12 cellular contexts compared by ENCODE assay signal in the genomic region with DNA sequence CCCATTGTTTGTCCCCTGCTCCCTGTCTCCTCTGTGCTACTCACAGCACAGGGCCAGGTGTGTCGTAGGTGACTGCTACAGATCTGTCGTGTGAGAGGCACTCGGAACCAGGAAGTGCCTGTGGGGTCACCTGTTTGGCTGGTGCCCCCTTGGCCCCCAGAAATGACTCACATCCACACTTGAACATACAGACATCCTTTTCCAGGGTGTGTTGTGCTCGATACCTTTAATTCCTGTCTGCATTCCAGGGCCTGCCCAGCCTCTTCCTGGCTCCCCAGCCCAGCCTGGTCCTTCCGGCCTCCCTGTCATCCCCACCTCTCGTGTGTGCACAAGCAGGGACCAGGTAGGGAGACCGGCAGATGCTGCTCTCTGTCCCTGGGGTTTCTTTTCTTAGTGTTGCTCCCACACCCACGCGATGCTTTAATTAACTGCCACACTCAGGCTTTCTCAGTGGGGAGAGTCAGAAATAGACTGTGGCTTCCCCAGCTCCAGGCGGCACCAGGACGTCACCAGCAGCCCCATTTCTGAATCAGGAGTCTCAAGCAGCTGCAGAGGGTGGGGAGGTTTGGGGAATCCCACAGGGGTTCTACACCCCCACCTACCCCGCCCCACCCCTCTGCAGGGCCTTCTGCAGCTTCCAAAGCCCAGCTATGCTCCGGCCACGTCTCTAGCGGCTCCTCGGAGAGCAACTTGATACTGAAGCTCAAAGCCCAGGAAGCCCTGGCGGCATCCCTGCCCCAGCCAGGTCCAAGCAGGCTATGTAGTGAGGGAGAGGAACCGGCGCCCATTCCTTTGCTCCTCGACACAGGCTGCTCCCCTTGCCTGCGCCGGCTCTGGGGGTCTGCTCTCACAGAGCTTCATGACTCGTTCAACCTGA.
DNase-seq lines count a peak whose midpoint lies in the region; ATAC-seq, FAIRE-seq and TF ChIP-seq lines count a peak whose summit lies in the region.
"Had no signal": no experiment of that assay in that cellular context is flagged by ENCODE, and none has a peak within 500 bp of the region (broad histone marks: within the 10 kb centered on the region; RNA-seq: fewer than 3 reads in every experiment).

No MANE protein-coding gene starts in this region.

- H3K36me3 Mint-ChIP-seq in Calu3 (ENCODE audit: insufficient read depth, unreplicated experiment), result peaks cover 20% of the 10 kb centered on the region
- H3K36me3 Mint-ChIP-seq: activated naive CD4-positive, alpha-beta T cell treated with anti-CD3 and anti-CD28 coated beads, Interleukin-2, amount 50 U/mL, for 24 hours; CD4-positive, alpha-beta memory T cell had no signal

- H3K9me3 ChIP-seq in GM12878 (replicated peaks; ENCODE audit: control insufficient read depth, insufficient read depth, low read length), result no peaks in the 10 kb centered on the region

- H3K27ac ChIP-seq in GM12878 (ENCODE audit: control insufficient read depth, insufficient read depth), result no peak overlapping the region

- H4K20me1 ChIP-seq in GM12878 (ENCODE audit: control insufficient read depth, insufficient read depth), result no peaks in the 10 kb centered on the region

- ATAC-seq in GM18868 (IDR thresholded peaks at IDR 0.05; ENCODE audit: unreplicated experiment) (peak; percentile 45), GM12878 (peak; percentile 54), GM21381 (IDR thresholded peaks at IDR 0.05; ENCODE audit: unreplicated experiment) (no peak)

- H3K4me2 ChIP-seq in GM12878 (ENCODE audit: control insufficient read depth, insufficient read depth), result no peak overlapping the region; the same call in 1 of the 2 replicates

- H3K4me1 ChIP-seq in GM12878 (ENCODE audit: control insufficient read depth, insufficient read depth, low read length), result peaks cover 11% of the 10 kb centered on the region

- H3K4me3 ChIP-seq in GM12878, result no peak overlapping the region

- intact Hi-C loops in Calu3 (cut with micrococcal nuclease; ENCODE audit: unreplicated experiment), result no loop called here
- intact Hi-C loops in GM12878 (cut with micrococcal nuclease; ENCODE audit: unreplicated experiment), result no loop called here

- no peak overlapping the region for H3K9ac ChIP-seq in GM12878 (ENCODE audit: control insufficient read depth, insufficient read depth, low read length)

- RAD21 ChIA-PET in GM12878 (lab: Charles Lee; ENCODE audit: unreplicated experiment), result interaction anchor here (1.2 kb wide), 1 partner anchor 48 kb away, joined by 3 read pairs; no protein-coding TSS in a partner anchor

- H3K9me3 Mint-ChIP-seq in Calu3 (ENCODE audit: low read depth, unreplicated experiment), result no peaks in the 10 kb centered on the region
- H3K9me3 Mint-ChIP-seq: activated naive CD4-positive, alpha-beta T cell treated with anti-CD3 and anti-CD28 coated beads, Interleukin-2, amount 50 U/mL, for 24 hours had no signal

- BruUV-seq in Calu3 (replicated peaks; lab: Mats Ljungman, UMichigan) (no TSS peak), GM12878 (replicated peaks; lab: Mats Ljungman, UMichigan) (no TSS peak)

- whole genome bisulfite sequencing in GM12878 (ENCODE audit: insufficient coverage, insufficient replicate concordance, low lambda C conversion rate, missing lambda C conversion rate), result 43% methylated on average over 22 of the region's 23 CpGs

- H3K27me3 Mint-ChIP-seq in Calu3 (ENCODE audit: unreplicated experiment), result no peaks in the 10 kb centered on the region

- H3K4me1 Mint-ChIP-seq in Calu3 (ENCODE audit: low read depth, unreplicated experiment), result peaks cover 85% of the 10 kb centered on the region
- H3K4me1 Mint-ChIP-seq: activated naive CD4-positive, alpha-beta T cell treated with anti-CD3 and anti-CD28 coated beads, Interleukin-2, amount 50 U/mL, for 24 hours had no signal

- POLR2A ChIA-PET in GM12878 (lab: Charles Lee), result interaction anchor here (1.0 kb wide), 1 partner anchor 9 kb away, joined by 3 read pairs; no protein-coding TSS in a partner anchor

- no peak for TF ChIP-seq POLR2A in GM12878 (IDR thresholded peaks at IDR 0.05; ENCODE audit: low read depth, low read length)

- H3K36me3 ChIP-seq in GM12878 (ENCODE audit: control insufficient read depth in 2 of 2, insufficient read depth in 2 of 2, low read length in 1 of 2), result no peaks in the 10 kb centered on the region

- SMC1A ChIA-PET in GM12878 (lab: Charles Lee; ENCODE audit: uncharacterized antibody, unreplicated experiment), result interaction anchor here (0.9 to 2.0 kb wide), 2 partner anchors 48 to 115 kb away, joined by 3 to 6 read pairs; no protein-coding TSS in a partner anchor

- CTCF ChIA-PET in Calu3 (lab: Charles Lee) (interaction anchor here (0.8 to 2.2 kb wide), 7 partner anchors 11 to 102 kb away, joined by 3 to 14 read pairs (median 5); partner anchors contain the start of gene SYCP2), GM12878 (lab: Yijun Ruan, JAX) (interaction anchor here (1.4 kb wide), 1 partner anchor 103 kb away, joined by 3 read pairs; no protein-coding TSS in a partner anchor)

- H3K79me2 ChIP-seq in GM12878 (ENCODE audit: control insufficient read depth, insufficient read depth, low read length), result no peaks in the 10 kb centered on the region

- FAIRE-seq in GM12878 (lab: Jason Lieb, UNC), result no peak

- peak overlapping the region; percentile 61 for H3K4me3 Mint-ChIP-seq in Calu3 (ENCODE audit: low read depth, unreplicated experiment)
- H3K4me3 Mint-ChIP-seq: activated naive CD4-positive, alpha-beta T cell treated with anti-CD3 and anti-CD28 coated beads, Interleukin-2, amount 50 U/mL, for 24 hours; CD4-positive, alpha-beta memory T cell had no signal

- no peak for TF ChIP-seq CTCF in Calu3 (IDR thresholded peaks at IDR 0.05; ENCODE audit: unreplicated experiment)
- no peak for TF ChIP-seq CTCF in GM12878 (IDR thresholded peaks at IDR 0.05 in 2 of 3, conservative IDR thresholded peaks at IDR 0.05 in 1 of 3; ENCODE audit: control insufficient read depth in 2 of 3, extremely low read depth in 1 of 3, insufficient read depth in 1 of 3, low read depth in 3 of 3, low read length in 3 of 3)

- in situ Hi-C loops in GM12878 (cut with MboI), result no loop called here

- H3K27ac Mint-ChIP-seq in Calu3 (ENCODE audit: unreplicated experiment), result peak overlapping the region; percentile 74
- H3K27ac Mint-ChIP-seq: activated naive CD4-positive, alpha-beta T cell treated with anti-CD3 and anti-CD28 coated beads, Interleukin-2, amount 50 U/mL, for 24 hours; CD4-positive, alpha-beta memory T cell had no signal

- peak in 1 of 2 experiments; percentile 31; a peak in 1 of 4 replicates for TF ChIP-seq EP300 in GM12878 (IDR thresholded peaks at IDR 0.05; ENCODE audit: borderline replicate concordance in 1 of 2, control insufficient read depth in 1 of 2, low read depth in 2 of 2, low read length in 2 of 2)

- H2AFZ ChIP-seq in GM12878 (ENCODE audit: control insufficient read depth, low read depth, low read length), result no peak overlapping the region

- TF ChIP-seq RAD21 in GM12878 (IDR thresholded peaks at IDR 0.05; ENCODE audit: insufficient read depth, low read depth, low read length), result no peak

- peaks cover 0 to 2% of the 10 kb centered on the region in 2 experiments; a peak in 2 of 4 replicates for H3K27me3 ChIP-seq in GM12878 (replicated peaks in 1 of 2; ENCODE audit: control insufficient read depth in 2 of 2, insufficient read depth in 2 of 2, low read length in 1 of 2)

- DNase-seq in Calu3 (peak; percentile 96), GM12878 (ENCODE audit: low read depth, low spot score) (peak; percentile 8), mesenteric fat pad (ENCODE audit: low spot score) (peak; percentile 67), inferior parietal cortex (ENCODE audit: extremely low spot score) (no peak), NCI-H82 treated with DMSO at 0.1 percent for 48 hours (lab: John Stamatoyannopoulos, UW; ENCODE audit: unreplicated experiment) (no peak), EL (no peak)
- DNase-seq: CD4-positive, alpha-beta memory T cell; foreskin fibroblast; trophoblast cell had no signal

TF ChIP-seq in GM12878, 131 proteins besides CTCF, POLR2A, EP300 and RAD21 (continues in another document):
- TF ChIP-seq MEF2A (IDR thresholded peaks at IDR 0.05; ENCODE audit: insufficient read depth, low read depth, low read length), result peak; percentile 93
- TF ChIP-seq ELK1 (IDR thresholded peaks at IDR 0.05; ENCODE audit: low read depth, low read length), result no peak
- TF ChIP-seq RELB (IDR thresholded peaks at IDR 0.05; ENCODE audit: low read depth), result 0 out of 2 replicates have a peak, but pooled peaks have one; percentile 23
- peak; percentile 14; the same call in 1 of the 2 replicates for TF ChIP-seq SPI1 (IDR thresholded peaks at IDR 0.05; ENCODE audit: borderline replicate concordance, insufficient read depth, low read depth, low read length)
- peak in 1 of 2 experiments; percentile 70; a peak in 2 of 3 replicates for TF ChIP-seq EGR1 (IDR thresholded peaks at IDR 0.05; ENCODE audit: borderline replicate concordance in 1 of 2, low read depth in 2 of 2, low read length in 2 of 2)
- no peak for TF ChIP-seq ZNF622 (IDR thresholded peaks at IDR 0.05)
- no peak for TF ChIP-seq BMI1 (IDR thresholded peaks at IDR 0.05; ENCODE audit: borderline replicate concordance)
- no peak for TF ChIP-seq JUNB (IDR thresholded peaks at IDR 0.05)
- peak; percentile 84 for TF ChIP-seq TBL1XR1 (IDR thresholded peaks at IDR 0.05; ENCODE audit: low read depth, low read length)
- TF ChIP-seq ZNF24 (IDR thresholded peaks at IDR 0.05), result no peak
- peak; percentile 57 for TF ChIP-seq NR2F1 (conservative IDR thresholded peaks at IDR 0.05)

Comparison
In these comparisons a context has a peak if more than half of its experiments do, and no peak if none do; other contexts are left out.
1. DNase-seq: peak in Calu3 (single experiment), GM12878 (single experiment) and mesenteric fat pad (single experiment); none in inferior parietal cortex (single experiment), NCI-H82 treated with DMSO at 0.1 percent for 48 hours (single experiment) and EL (single experiment).